8 cellular contexts compared by ENCODE assay signal in the genomic region with DNA sequence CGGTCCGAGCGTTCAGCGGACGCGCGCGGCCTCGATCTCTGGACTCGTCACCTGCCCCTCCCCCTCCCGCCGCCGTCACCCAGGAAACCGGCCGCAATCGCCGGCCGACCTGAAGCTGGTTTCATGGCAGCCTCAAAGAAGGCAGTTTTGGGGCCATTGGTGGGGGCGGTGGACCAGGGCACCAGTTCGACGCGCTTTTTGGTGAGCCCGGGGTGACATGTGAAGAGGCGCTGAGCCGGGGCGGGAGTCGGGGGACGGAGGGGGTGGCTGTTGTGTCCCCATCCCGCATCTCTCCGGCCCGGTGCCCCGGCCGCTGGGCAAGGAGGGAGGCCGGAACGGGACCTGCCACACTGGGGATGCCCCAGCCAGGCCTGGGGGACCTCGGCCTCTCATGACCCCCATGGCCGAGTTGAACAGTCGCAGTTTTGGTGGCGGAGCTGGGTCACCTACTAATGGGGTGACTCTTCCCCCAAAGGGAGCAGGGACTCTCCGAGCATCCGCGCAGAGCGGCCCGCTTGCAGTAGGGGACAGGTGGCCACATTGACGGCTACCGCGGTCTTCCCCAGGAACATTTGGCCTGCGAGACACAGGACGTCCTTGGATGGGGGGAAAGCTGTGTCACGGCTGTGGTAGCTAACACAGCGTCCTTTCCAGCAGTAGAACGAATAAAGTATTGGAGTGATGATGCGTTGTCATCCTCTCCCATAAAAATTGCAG. TPM values are rescaled to one million over a fixed set of nuclear protein-coding genes. Genes with fewer than 3 reads are reported as not detected.
DNase-seq lines count a peak whose midpoint lies in the region; ATAC-seq, FAIRE-seq and TF ChIP-seq lines count a peak whose summit lies in the region.

A gene (plus strand): TSS at position 9 of the 717 bp plus-strand sequence. CDS start 115 bp downstream, at position 124.

- DNase-seq in NCI-H82 (lab: John Stamatoyannopoulos, UW), result peak; percentile 44
- no peak for DNase-seq in NCI-H82 treated with DMSO at 0.1 percent for 48 hours (lab: John Stamatoyannopoulos, UW; ENCODE audit: unreplicated experiment)
- no peak for DNase-seq in GM12878 (ENCODE audit: low read depth, low spot score)
- no peak for DNase-seq in immature natural killer cell
- peak; percentile 91 for DNase-seq in spleen
- DNase-seq in cortex of kidney (lab: John Stamatoyannopoulos, UW), result no peak

- ATAC-seq in HG02588 (IDR thresholded peaks at IDR 0.05; ENCODE audit: unreplicated experiment) (peak; percentile 16), GM12878 (peak; percentile 18)

- H3K4me1 Mint-ChIP-seq in immature natural killer cell, result peaks cover 11% of the 10 kb centered on the region in 2 donors

- no peaks in the 10 kb centered on the region for H3F3A ChIP-seq in OCI-LY1 (ENCODE audit: insufficient read depth, low read length)

- POLR2A ChIA-PET in GM12878 (lab: Charles Lee), result interaction anchor here (0.6 to 0.7 kb wide), 2 partner anchors 17 to 582 kb away, joined by 3 to 8 read pairs; no protein-coding TSS in a partner anchor

- FAIRE-seq in GM12878 (lab: Jason Lieb, UNC), result no peak

- peak within 1 kb of the TSS; percentile 88 to 90 (median 88) for H3K4me3 Mint-ChIP-seq in immature natural killer cell

- intact Hi-C loops in GM12878 (cut with micrococcal nuclease; ENCODE audit: unreplicated experiment), result loop anchor here (2.0 to 5.0 kb wide), 3 partner anchors 77 to 234 kb away; a partner anchor contains a TSS
- intact Hi-C loops in spleen (cut with DNase I; ENCODE audit: low total_unique reads), result loop anchor here (10.0 kb wide), 1 partner anchor 231 kb away; a partner anchor contains a TSS

- CTCF ChIA-PET in GM12878 (lab: Yijun Ruan, JAX), result no interaction called here

- in situ Hi-C loops in GM12878 (cut with MboI), result no loop called here

- no peaks in the 10 kb centered on the region for H3K36me3 Mint-ChIP-seq in immature natural killer cell

- WGBS in GM12878 (ENCODE audit: insufficient coverage, insufficient replicate concordance, low lambda C conversion rate, missing lambda C conversion rate), result 40% methylated on average over 47 of the region's 53 CpGs
- 1 to 55% (median 4%) methylated on average over 6 to 52 of the region's 53 CpGs for WGBS in spleen, 5 donors

- H3K4me3 ChIP-seq in OCI-LY1 (ENCODE audit: low read depth, low read length, poor library complexity, severe bottlenecking) (peak within 1 kb of the TSS; percentile 95), GM12878 (peak within 1 kb of the TSS; percentile 67), spleen (peak within 1 kb of the TSS; percentile 46 to 85 (median 62))

- peak within 1 kb of the TSS; percentile 86 for H3K9ac ChIP-seq in OCI-LY1 (ENCODE audit: low read length)
- peak within 1 kb of the TSS; percentile 74 for H3K9ac ChIP-seq in GM12878 (ENCODE audit: control insufficient read depth, insufficient read depth, low read length)

- H3K27me3 Mint-ChIP-seq in immature natural killer cell (ENCODE audit: low read depth in 3 of 3), result peaks cover 4 to 9% (median 5%) of the 10 kb centered on the region in 3 donors

- H3K27ac ChIP-seq in OCI-LY1 (ENCODE audit: low read depth, low read length, poor library complexity, severe bottlenecking) (peak within 1 kb of the TSS; percentile 62), GM12878 (ENCODE audit: control insufficient read depth, insufficient read depth) (peak within 1 kb of the TSS; percentile 83), spleen (peak within 1 kb of the TSS; percentile 57 to 94 (median 86))

- H3K36me3 ChIP-seq in OCI-LY1 (ENCODE audit: insufficient read depth, low read length), result no peaks in the 10 kb centered on the region
- H3K36me3 ChIP-seq in GM12878 (ENCODE audit: control insufficient read depth in 2 of 2, insufficient read depth in 2 of 2, low read length in 1 of 2), result no peaks in the 10 kb centered on the region
- H3K36me3 ChIP-seq in spleen, result no peaks in the 10 kb centered on the region

- no peak for TF ChIP-seq EP300 in GM12878 (IDR thresholded peaks at IDR 0.05; ENCODE audit: borderline replicate concordance in 1 of 2, control insufficient read depth in 1 of 2, low read depth in 2 of 2, low read length in 2 of 2)

- H3K9me2 ChIP-seq in OCI-LY1 (ENCODE audit: low read depth, low read length), result no peaks in the 10 kb centered on the region

- H3K9me3 ChIP-seq in OCI-LY1 (ENCODE audit: low read length) (no peaks in the 10 kb centered on the region), GM12878 (replicated peaks; ENCODE audit: control insufficient read depth, insufficient read depth, low read length) (no peaks in the 10 kb centered on the region), spleen (no peaks in the 10 kb centered on the region)

- BruUV-seq in GM12878 (replicated peaks; lab: Mats Ljungman, UMichigan), result TSS peak; percentile 80

- H3K9me3 Mint-ChIP-seq in immature natural killer cell, result no peaks in the 10 kb centered on the region

- TF ChIP-seq RAD21 in GM12878 (IDR thresholded peaks at IDR 0.05; ENCODE audit: insufficient read depth, low read depth, low read length), result no peak

- H3K27me3 ChIP-seq in OCI-LY1 (ENCODE audit: insufficient read depth, low read length) (no peaks in the 10 kb centered on the region), GM12878 (replicated peaks in 1 of 2; ENCODE audit: control insufficient read depth in 2 of 2, insufficient read depth in 2 of 2, low read length in 1 of 2) (no peaks in the 10 kb centered on the region), spleen (replicated peaks in 1 of 7) (no peaks in the 10 kb centered on the region)

- peaks cover 37% of the 10 kb centered on the region for H3K4me1 ChIP-seq in OCI-LY1 (ENCODE audit: insufficient read depth, low read length, severe bottlenecking)
- H3K4me1 ChIP-seq in GM12878 (ENCODE audit: control insufficient read depth, insufficient read depth, low read length), result no peaks in the 10 kb centered on the region; the same call in 1 of the 2 replicates
- peaks cover 0 to 39% (median 9%) of the 10 kb centered on the region in 6 donors for H3K4me1 ChIP-seq in spleen

- H3K79me2 ChIP-seq in OCI-LY1 (ENCODE audit: insufficient read depth, low read length), result no peaks in the 10 kb centered on the region
- H3K79me2 ChIP-seq in GM12878 (ENCODE audit: control insufficient read depth, insufficient read depth, low read length), result peaks cover 8% of the 10 kb centered on the region

- SMC1A ChIA-PET in GM12878 (lab: Charles Lee; ENCODE audit: uncharacterized antibody, unreplicated experiment), result interaction anchor here (1.0 to 2.0 kb wide), 2 partner anchors 81 to 83 kb away, joined by 4 read pairs; no protein-coding TSS in a partner anchor

- H4K20me1 ChIP-seq in OCI-LY1 (ENCODE audit: insufficient read depth, low read length), result no peaks in the 10 kb centered on the region
- no peaks in the 10 kb centered on the region for H4K20me1 ChIP-seq in GM12878 (ENCODE audit: control insufficient read depth, insufficient read depth)

- TF ChIP-seq POLR2A in GM12878 (IDR thresholded peaks at IDR 0.05; ENCODE audit: low read depth, low read length) (peak; percentile 51; the same call in 1 of the 2 replicates), spleen (IDR thresholded peaks at IDR 0.05) (no peak)

- peak within 1 kb of the TSS; percentile 94 for H3K4me2 ChIP-seq in OCI-LY1 (ENCODE audit: low read length)
- H3K4me2 ChIP-seq in GM12878 (ENCODE audit: control insufficient read depth, insufficient read depth), result peak within 1 kb of the TSS; percentile 57

- RAD21 ChIA-PET in GM12878 (lab: Charles Lee; ENCODE audit: unreplicated experiment), result no interaction called here

- H2AFZ ChIP-seq in OCI-LY1 (ENCODE audit: low read length), result no peak within 1 kb of the TSS
- H2AFZ ChIP-seq in GM12878 (ENCODE audit: control insufficient read depth, low read depth, low read length), result peak within 1 kb of the TSS; percentile 87

- H3K27ac Mint-ChIP-seq in immature natural killer cell, result peak within 1 kb of the TSS; percentile 85 to 93 (median 90)

- TF ChIP-seq CTCF in OCI-LY1 (IDR thresholded peaks at IDR 0.05; ENCODE audit: low read length) (no peak), GM12878 (IDR thresholded peaks at IDR 0.05 in 2 of 3, conservative IDR thresholded peaks at IDR 0.05 in 1 of 3; ENCODE audit: control insufficient read depth in 2 of 3, extremely low read depth in 1 of 3, insufficient read depth in 1 of 3, low read depth in 3 of 3, low read length in 3 of 3) (no peak), spleen (IDR thresholded peaks at IDR 0.05 in 8 of 11, conservative IDR thresholded peaks at IDR 0.05 in 3 of 11) (no peak)

TF ChIP-seq in GM12878, 131 proteins besides CTCF, POLR2A, EP300 and RAD21:
- TF ChIP-seq POLR2AphosphoS5 (IDR thresholded peaks at IDR 0.05; ENCODE audit: low read length) (0 out of 2 replicates have a peak, but pooled peaks have one; percentile 35), MTA3 (IDR thresholded peaks at IDR 0.05; ENCODE audit: borderline replicate concordance, low read length) (no peak), POLR2AphosphoS2 (IDR thresholded peaks at IDR 0.05; ENCODE audit: low read depth, low read length) (no peak), EGR1 (IDR thresholded peaks at IDR 0.05; ENCODE audit: borderline replicate concordance in 1 of 2, low read depth in 2 of 2, low read length in 2 of 2) (0 out of 3 replicates have a peak, but pooled peaks of 1 of the 2 experiments have one; percentile 2)

RNA-seq across cellular contexts. Expression of the gene that starts here (rescaled TPM):
- total RNA-seq in GM12878 (2013; cell fraction: nucleolus; rRNA removed), result 13.3 and 14.2 TPM in 2 replicates
- total RNA-seq in GM12878 (2014; rRNA removed), result 8.9 and 11.7 TPM in 2 replicates
- total RNA-seq in GM12878 (2014; rRNA removed; fragmentation: Illumina TruSeq; extraction: Trizol), result 11.8 and 12.1 TPM in 2 replicates
- 10.5 and 11.2 TPM in 2 replicates for total RNA-seq in GM12878 (2021)
- 4.5 TPM for polyA plus RNA-seq in GM12878 (2011; ENCODE audit: low read depth)
- polyA plus RNA-seq in GM12878 (2011; rRNA removed), result 11.2 and 15.5 TPM in 2 replicates
- polyA plus RNA-seq in GM12878 (2011; cell fraction: cytosol; rRNA removed), result 4.4 and 4.5 TPM in 2 replicates
- 10.1 and 10.3 TPM in 2 replicates for polyA plus RNA-seq in GM12878 (2011; cell fraction: nucleus; rRNA removed)
- polyA plus RNA-seq in GM12878 (2012), result 7.0 and 7.9 TPM in 2 replicates
- 9.0 and 12.0 TPM in 2 replicates for polyA plus RNA-seq in GM12878 (2014; fragmentation: Illumina TruSeq; extraction: Trizol)
- polyA plus RNA-seq in GM12878 (2014; fragmentation: Nextera tagmentation; extraction: Ambion mirVana), result 1 to 10 TPM; 6.3 to 8.5 TPM
- polyA plus RNA-seq in GM12878 (2014; rRNA removed), result 8.8 and 11.0 TPM in 2 replicates
- polyA plus RNA-seq in GM12878 (2016; fragmentation: Nextera tagmentation; extraction: Ambion mirVana), result 10 to 100 TPM; 20.8 to 22.3 TPM
- polyA minus RNA-seq in GM12878 (2011; rRNA and poly(A)+ RNA removed), result 8.0 and 12.6 TPM in 2 replicates
- polyA minus RNA-seq in GM12878 (2011; cell fraction: cytosol; rRNA and poly(A)+ RNA removed), result 2.1 and 4.2 TPM in 2 replicates
- polyA minus RNA-seq in GM12878 (2011; cell fraction: nucleus; rRNA and poly(A)+ RNA removed), result 7.7 and 10.3 TPM in 2 replicates
- 1 to 10 TPM in 2 of 3 donors, under 1 TPM in 1; 0.78 to 5.3 (median 3.9) TPM for polyA plus RNA-seq in immature natural killer cell
- 10 to 100 TPM; 11.3 to 55.4 (median 22.2) TPM for total RNA-seq in spleen
- polyA plus RNA-seq in spleen, result 1 to 10 TPM; 3.5 to 5.8 (median 5.0) TPM

Comparison
In these comparisons a context has a peak if more than half of its experiments do, and no peak if none do; other contexts are left out.
1. DNase-seq: peak in NCI-H82 (single experiment) and spleen (single experiment); none in NCI-H82 treated with DMSO at 0.1 percent for 48 hours (single experiment), GM12878 (single experiment), immature natural killer cell (0 of 3) and cortex of kidney (single experiment).
2. Peak in every context shown above with its lines, with median percentiles within 50 percentile points of each other: H3K27ac ChIP-seq and H3K4me3 ChIP-seq.